8 cellular contexts compared by ENCODE assay signal in genomic region chr7:141071260-141071854, GRCh38. TPM values are rescaled to one million over a fixed set of nuclear protein-coding genes. Genes with fewer than 3 reads are reported as not detected.
A peak's percentile ranks its signal among the peaks of the same experiment; 100 is the strongest.
DNase-seq lines count a peak whose midpoint lies in the region; ATAC-seq and TF ChIP-seq lines count a peak whose summit lies in the region.

No MANE protein-coding gene starts in this region.

- H3K4me2 ChIP-seq in PC-9, result no peak overlapping the region

- TF ChIP-seq POLR2A in tibial nerve (IDR thresholded peaks at IDR 0.05), result no peak

- H3K27me3 Mint-ChIP-seq in naive thymus-derived CD8-positive, alpha-beta T cell, result peaks cover 33 to 63% (median 44%) of the 10 kb centered on the region in 5 donors

- no peak overlapping the region for H3K27ac ChIP-seq in tibial nerve
- H3K27ac ChIP-seq in PC-9, result no peak overlapping the region

- CTCF ChIA-PET in PC-9 (lab: Charles Lee), result no interaction called here

- WGBS in tibial nerve, 2 donors, result 0 to 1% methylated on average over 30 of the region's 30 CpGs

- H3F3A ChIP-seq in PC-9 (ENCODE audit: insufficient read depth, low read depth), result no peaks in the 10 kb centered on the region

- POLR2A ChIA-PET in naive thymus-derived CD8-positive, alpha-beta T cell (lab: Charles Lee), result no interaction called here
- POLR2A ChIA-PET in PC-9 (lab: Charles Lee; ENCODE audit: unreplicated experiment), result no interaction called here

- H3K79me2 ChIP-seq in PC-9 (ENCODE audit: low read depth), result no peaks in the 10 kb centered on the region

- peaks cover 0 to 3% (median 0%) of the 10 kb centered on the region in 9 donors for H3K9me3 Mint-ChIP-seq in naive thymus-derived CD8-positive, alpha-beta T cell

- peak overlapping the region; percentile 74 to 93 (median 82) for H3K4me3 Mint-ChIP-seq in naive thymus-derived CD8-positive, alpha-beta T cell

- H3K9me3 ChIP-seq in tibial nerve (no peaks in the 10 kb centered on the region), PC-9 (ENCODE audit: insufficient read depth, low read depth) (no peaks in the 10 kb centered on the region)

- peaks cover 0 to 51% of the 10 kb centered on the region in 2 donors for H3K27me3 ChIP-seq in tibial nerve
- peaks cover 39% of the 10 kb centered on the region for H3K27me3 ChIP-seq in PC-9 (ENCODE audit: insufficient read depth, low read depth)

- H3K36me3 ChIP-seq in tibial nerve, result no peaks in the 10 kb centered on the region
- H3K36me3 ChIP-seq in PC-9 (ENCODE audit: low read depth), result no peaks in the 10 kb centered on the region

- peak; percentile 24 for TF ChIP-seq CTCF in GM13976 (IDR thresholded peaks at IDR 0.05; ENCODE audit: borderline replicate concordance, control extremely low read depth, extremely low read depth, insufficient read depth, missing control alignments)
- peak in 3 of 5 experiments; percentile 13 to 34 (median 18) for TF ChIP-seq CTCF in tibial nerve (IDR thresholded peaks at IDR 0.05)
- no peak for TF ChIP-seq CTCF in PC-9 (conservative IDR thresholded peaks at IDR 0.05)

- H3K4me3 ChIP-seq in tibial nerve (peak overlapping the region; percentile 22 to 66 (median 45)), PC-9 (no peak overlapping the region)

- peaks cover 0 to 7% (median 2%) of the 10 kb centered on the region in 3 donors for H3K36me3 Mint-ChIP-seq in naive thymus-derived CD8-positive, alpha-beta T cell

- intact Hi-C loops in PC-9 (cut with micrococcal nuclease; ENCODE audit: unreplicated experiment), result no loop called here

- DNase-seq in GM13976 (ENCODE audit: low spot score) (peak; percentile 47), NCI-H2227 (lab: John Stamatoyannopoulos, UW; ENCODE audit: unreplicated experiment) (peak; percentile 92), fibroblast of gingiva (ENCODE audit: low read depth) (peak; percentile 3), tibial nerve (ENCODE audit: low spot score in 2 of 2) (no peak), PC-9 (no peak)
- DNase-seq in activated CD8-positive, alpha-beta memory T cell treated with anti-CD3 and anti-CD28 coated beads, Interleukin-2, amount 50 U/mL, for 4 hours, result peak; percentile 30
- DNase-seq in naive thymus-derived CD8-positive, alpha-beta T cell, result peak in 4 of 10 donors; percentile 9 to 60 (median 26)

- BruUV-seq in PC-9 (replicated peaks; lab: Mats Ljungman, UMichigan), result no TSS peak

- in situ Hi-C loops in GM13976 (cut with MboI; ENCODE audit: low sequenced_read_pairs, unreplicated experiment), result no loop called here

- H3K4me1 Mint-ChIP-seq in naive thymus-derived CD8-positive, alpha-beta T cell, result peaks cover 10 to 36% (median 23%) of the 10 kb centered on the region in 4 donors

- no peaks in the 10 kb centered on the region for H4K20me1 ChIP-seq in PC-9 (ENCODE audit: insufficient read depth)

- no peaks in the 10 kb centered on the region for H3K9me2 ChIP-seq in PC-9 (ENCODE audit: insufficient read depth)

- ATAC-seq in naive thymus-derived CD8-positive, alpha-beta T cell, result no peak
- ATAC-seq in HG03108 (IDR thresholded peaks at IDR 0.05; ENCODE audit: unreplicated experiment), result no peak

- H3K4me1 ChIP-seq in tibial nerve (peaks cover 0 to 41% (median 31%) of the 10 kb centered on the region in 4 donors), PC-9 (replicated peaks; ENCODE audit: insufficient read depth) (no peaks in the 10 kb centered on the region)

- no peak overlapping the region for H2AFZ ChIP-seq in PC-9

- TF ChIP-seq EP300 in tibial nerve (IDR thresholded peaks at IDR 0.05), result no peak

- peak overlapping the region in 1 of 10 donors; percentile 78 for H3K27ac Mint-ChIP-seq in naive thymus-derived CD8-positive, alpha-beta T cell

RNA-seq across cellular contexts. Expression of gene TMEM178B, which starts 2.5 kb away (rescaled TPM):
- total RNA-seq in naive thymus-derived CD8-positive, alpha-beta T cell, result not detected
- under 1 TPM in 1 of 3 donors, not detected in 2; 0.03 TPM for polyA plus RNA-seq in naive thymus-derived CD8-positive, alpha-beta T cell
- total RNA-seq in tibial nerve (under 1 TPM; 0.30 to 0.78 (median 0.53) TPM), PC-9 (2021) (not detected in 2 replicates)

RNA-seq across cellular contexts. Expression of gene MRPS33, which starts 56.6 kb away (rescaled TPM):
- 10 to 100 TPM; 52.2 to 56.6 TPM for total RNA-seq in naive thymus-derived CD8-positive, alpha-beta T cell
- 100 to 1,000 TPM in 2 of 3 donors, 10 to 100 TPM in 1; 74.7 to 105 (median 100) TPM for polyA plus RNA-seq in naive thymus-derived CD8-positive, alpha-beta T cell
- 10 to 100 TPM in 3 of 4 donors, 1 to 10 TPM in 1; 4.2 to 21.8 (median 16.0) TPM for total RNA-seq in tibial nerve
- total RNA-seq in PC-9 (2021), result 70.8 and 84.4 TPM in 2 replicates

Comparison
In these comparisons a context has a peak if more than half of its experiments do, and no peak if none do; other contexts are left out.
1. DNase-seq: peak in GM13976 (single experiment), NCI-H2227 (single experiment), activated CD8-positive, alpha-beta memory T cell treated with anti-CD3 and anti-CD28 coated beads, Interleukin-2, amount 50 U/mL, for 4 hours (single experiment) and fibroblast of gingiva (single experiment); none in tibial nerve (0 of 2) and PC-9 (0 of 2).